In the genomic region with DNA sequence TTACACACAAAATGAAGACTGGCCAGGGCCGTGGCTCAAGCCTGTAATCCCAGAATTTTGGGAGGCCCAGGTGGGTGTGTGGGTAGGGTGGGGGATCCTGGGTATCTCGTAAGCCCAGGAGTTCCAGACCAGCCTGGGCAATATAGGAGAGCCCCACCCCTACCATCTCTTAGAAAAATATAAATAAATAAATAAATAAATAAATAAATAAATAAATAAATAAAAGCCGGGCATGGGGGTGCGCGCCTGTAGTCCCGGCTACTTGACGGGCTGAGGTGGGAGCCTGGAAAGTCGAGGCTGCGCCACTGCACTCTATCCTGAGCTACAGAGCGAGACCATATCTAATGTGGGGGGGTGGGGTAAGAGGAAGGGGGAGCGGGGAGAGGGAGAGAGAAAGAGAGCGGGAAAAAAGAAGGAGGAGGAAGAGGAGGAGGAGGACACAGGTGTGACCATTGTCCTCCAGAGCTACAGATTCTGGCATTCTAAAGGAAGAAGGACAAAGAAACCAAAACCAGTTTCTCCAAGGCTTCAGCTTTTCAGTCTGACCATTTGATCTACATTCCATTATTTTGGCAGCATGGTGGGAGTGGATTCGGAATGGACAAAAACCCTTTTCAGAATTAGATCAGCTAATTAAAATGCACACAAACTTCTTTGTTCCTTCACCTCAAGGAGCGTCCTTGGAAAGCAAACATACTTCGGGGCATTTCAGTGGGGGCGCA, we compare ENCODE assay signal across 9 cellular contexts. TPM values are rescaled to one million over a fixed set of nuclear protein-coding genes. Genes with fewer than 3 reads are reported as not detected.
DNase-seq lines count a peak whose midpoint lies in the region; ATAC-seq and TF ChIP-seq lines count a peak whose summit lies in the region.
"Had no signal": no experiment of that assay in that cellular context is flagged by ENCODE, and none has a peak within 500 bp of the region (broad histone marks: within the 10 kb centered on the region; RNA-seq: fewer than 3 reads in every experiment).

No MANE protein-coding gene starts in this region.

- no peaks in the 10 kb centered on the region for H3K36me3 Mint-ChIP-seq in HFFc6 (ENCODE audit: low read depth)
- no peaks in the 10 kb centered on the region for H3K36me3 Mint-ChIP-seq in stimulated activated effector memory CD8-positive, alpha-beta T cell treated with anti-CD3 and anti-CD28 coated beads, Interleukin-12 subunit alpha, Interleukin-12 subunit beta, amount 100 ng/mL, for 72 hours

- H3K9ac ChIP-seq in adipocyte (ENCODE audit: low read length): no peak overlapping the region

- DNase-seq in HFFc6: no peak
- DNase-seq in adipocyte (ENCODE audit: low read depth): peak; percentile 4
- no peak for DNase-seq in stimulated activated effector memory CD8-positive, alpha-beta T cell treated with anti-CD3 and anti-CD28 coated beads, Interleukin-12 subunit alpha, Interleukin-12 subunit beta, amount 100 ng/mL, for 72 hours (ENCODE audit: low spot score in 2 of 2)
- no peak for DNase-seq in KG1 (lab: John Stamatoyannopoulos, UW)
- DNase-seq in C1 segment of cervical spinal cord (lab: John Stamatoyannopoulos, UW): no peak
- DNase-seq: amniotic stem cell had no signal

- peak overlapping the region; percentile 65 for H3K4me3 Mint-ChIP-seq in HFFc6
- peak overlapping the region; percentile 70 for H3K4me3 Mint-ChIP-seq in stimulated activated effector memory CD8-positive, alpha-beta T cell treated with anti-CD3 and anti-CD28 coated beads, Interleukin-12 subunit alpha, Interleukin-12 subunit beta, amount 100 ng/mL, for 72 hours

- H3K4me1 ChIP-seq in adipocyte (ENCODE audit: control insufficient read depth, insufficient read depth, low read length): peaks cover 18% of the 10 kb centered on the region

- H3K27me3 Mint-ChIP-seq in HFFc6 (ENCODE audit: insufficient read depth): peaks cover 27% of the 10 kb centered on the region

- no peak overlapping the region for H3K27ac Mint-ChIP-seq in HFFc6
- peak overlapping the region; percentile 65 for H3K27ac Mint-ChIP-seq in stimulated activated effector memory CD8-positive, alpha-beta T cell treated with anti-CD3 and anti-CD28 coated beads, Interleukin-12 subunit alpha, Interleukin-12 subunit beta, amount 100 ng/mL, for 72 hours

- no peaks in the 10 kb centered on the region for H3K36me3 ChIP-seq in adipocyte (ENCODE audit: control insufficient read depth, insufficient read depth, low read length, severe bottlenecking)

- H3K4me3 ChIP-seq in adipocyte (ENCODE audit: low read length): peak overlapping the region; percentile 75
- H3K4me3 ChIP-seq in iPS-18c (ENCODE audit: insufficient read depth, low read depth, low read length): peak overlapping the region; percentile 72; the same call in 1 of the 2 replicates

- no peak for ATAC-seq in stimulated activated effector memory CD8-positive, alpha-beta T cell treated with anti-CD3 and anti-CD28 coated beads, Interleukin-12 subunit alpha, Interleukin-12 subunit beta, amount 100 ng/mL, for 72 hours
- no peak for ATAC-seq in GM18517 (IDR thresholded peaks at IDR 0.05; ENCODE audit: unreplicated experiment)

- H3K9me3 Mint-ChIP-seq in HFFc6: no peaks in the 10 kb centered on the region
- H3K9me3 Mint-ChIP-seq in stimulated activated effector memory CD8-positive, alpha-beta T cell treated with anti-CD3 and anti-CD28 coated beads, Interleukin-12 subunit alpha, Interleukin-12 subunit beta, amount 100 ng/mL, for 72 hours: no peaks in the 10 kb centered on the region

- no peak for TF ChIP-seq CTCF in HFFc6 (IDR thresholded peaks at IDR 0.05)

- peaks cover 26% of the 10 kb centered on the region for H3K4me1 Mint-ChIP-seq in HFFc6 (ENCODE audit: low read depth)
- peaks cover 19% of the 10 kb centered on the region for H3K4me1 Mint-ChIP-seq in stimulated activated effector memory CD8-positive, alpha-beta T cell treated with anti-CD3 and anti-CD28 coated beads, Interleukin-12 subunit alpha, Interleukin-12 subunit beta, amount 100 ng/mL, for 72 hours

- H3K27me3 ChIP-seq in adipocyte (replicated peaks; ENCODE audit: control insufficient read depth, insufficient read depth, low read length): peaks cover 28% of the 10 kb centered on the region

- no peaks in the 10 kb centered on the region for H3K9me3 ChIP-seq in adipocyte (ENCODE audit: control insufficient read depth, low read length)
- H3K9me3 ChIP-seq in iPS-18c (ENCODE audit: control insufficient read depth, insufficient read depth, low read length): no peaks in the 10 kb centered on the region

RNA-seq across cellular contexts. Expression of a gene that starts 0.6 kb away (rescaled TPM):
- total RNA-seq in HFFc6 (2021; fragmentation: NEBNext Ultra II Directional; extraction: Animal tissue kit (Norgen Biotek cat#: 25700)): not detected

RNA-seq across cellular contexts. Expression of a gene that starts 50.1 kb away (rescaled TPM):
- not detected for total RNA-seq in HFFc6 (2021; fragmentation: NEBNext Ultra II Directional; extraction: Animal tissue kit (Norgen Biotek cat#: 25700))
- total RNA-seq: pulmonary artery endothelial cell had no signal
